Comparison of ENCODE assay signal across 17 cellular contexts in the genomic region with DNA sequence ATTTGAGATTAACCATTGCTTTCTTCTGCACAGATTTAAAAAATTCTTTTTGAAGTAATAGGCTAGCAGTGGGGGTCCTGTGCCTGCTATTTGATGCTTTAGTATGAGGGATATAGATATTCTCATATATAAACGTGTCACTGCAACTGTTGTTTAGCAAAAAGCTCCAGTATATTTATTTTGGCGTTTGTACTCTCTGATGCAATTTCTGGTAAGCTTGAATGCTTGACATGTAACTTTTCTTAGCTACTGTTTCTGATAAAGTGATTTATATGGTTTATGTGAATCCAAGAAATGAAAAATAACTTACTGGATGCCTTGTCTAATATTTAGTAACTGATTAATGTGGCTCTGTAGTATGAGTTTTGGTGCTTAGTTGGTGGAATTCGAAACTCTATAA.
DNase-seq lines count a peak whose midpoint lies in the region; ATAC-seq and TF ChIP-seq lines count a peak whose summit lies in the region.
"Had no signal": no experiment of that assay in that cellular context is flagged by ENCODE, and none has a peak within 500 bp of the region (broad histone marks: within the 10 kb centered on the region; RNA-seq: fewer than 3 reads in every experiment).

No MANE protein-coding gene starts in this region.

- no TSS peak for BruUV-seq in IMR-90 (replicated peaks; lab: Mats Ljungman, UMichigan)

- H3K14ac ChIP-seq in IMR-90 (replicated peaks; ENCODE audit: low read depth, low read length), result no peak overlapping the region

- H3K4me1 Mint-ChIP-seq in CD4-positive, alpha-beta T cell (ENCODE audit: low read depth), result no peaks in the 10 kb centered on the region

- no peak overlapping the region for H3K27ac Mint-ChIP-seq in CD4-positive, alpha-beta T cell
- H3K27ac Mint-ChIP-seq: CD8-positive, alpha-beta T cell; GM23338 had no signal

- H3K4ac ChIP-seq in IMR-90 (ENCODE audit: low read depth, low read length), result no peak overlapping the region

- H3K79me1 ChIP-seq in IMR-90 (ENCODE audit: low read depth in 1 of 2, low read length in 2 of 2), result no peaks in the 10 kb centered on the region

- H3K4me1 ChIP-seq in IMR-90 (ENCODE audit: control insufficient read depth, insufficient read depth, low read length) (no peaks in the 10 kb centered on the region), adipocyte (ENCODE audit: control insufficient read depth, insufficient read depth, low read length) (peaks cover 17% of the 10 kb centered on the region), osteoblast (ENCODE audit: insufficient read depth, low read length) (peaks cover 8% of the 10 kb centered on the region)
- H3K4me1 ChIP-seq: BE2C had no signal

- H3K9me3 Mint-ChIP-seq in CD4-positive, alpha-beta T cell, result no peaks in the 10 kb centered on the region
- H3K9me3 Mint-ChIP-seq: CD8-positive, alpha-beta T cell; GM23338 had no signal

- H3K9me1 ChIP-seq in IMR-90 (ENCODE audit: insufficient read depth, low read length), result no peaks in the 10 kb centered on the region

- H2BK5ac ChIP-seq in IMR-90 (ENCODE audit: low read depth, low read length, poor library complexity, severe bottlenecking), result no peak overlapping the region

- TF ChIP-seq CTCF in IMR-90 (conservative IDR thresholded peaks at IDR 0.05; ENCODE audit: low read depth, low read length) (no peak), osteoblast (IDR thresholded peaks at IDR 0.05; ENCODE audit: extremely low read depth, low read depth, low read length) (no peak)
- no peak for TF ChIP-seq CTCF in CD4-positive, alpha-beta T cell (IDR thresholded peaks at IDR 0.05)

- H3K4me3 ChIP-seq in IMR-90 (ENCODE audit: insufficient read depth, low read depth, low read length), result no peak overlapping the region
- no peak overlapping the region for H3K4me3 ChIP-seq in adipocyte (ENCODE audit: low read length)
- no peak overlapping the region for H3K4me3 ChIP-seq in osteoblast (ENCODE audit: insufficient read depth, low read length)
- H3K4me3 ChIP-seq: GM23338, K562 had no signal

- ATAC-seq in IMR-90 (ENCODE audit: low read depth) (no peak), GM18517 (IDR thresholded peaks at IDR 0.05; ENCODE audit: unreplicated experiment) (no peak)
- no peak for ATAC-seq in CD4-positive, alpha-beta T cell (ENCODE audit: poor library complexity)
- ATAC-seq: CD8-positive, alpha-beta T cell; GM23338; HCT116; K562 had no signal

- DNase-seq in IMR-90 (peak; percentile 14), adipocyte (ENCODE audit: low read depth) (peak; percentile 65), fibroblast of gingiva (ENCODE audit: low read depth) (peak; percentile 10), osteoblast (ENCODE audit: insufficient read length, low spot score, missing footprints) (peak; percentile 5)
- no peak for DNase-seq in activated CD8-positive, alpha-beta memory T cell treated with anti-CD3 and anti-CD28 coated beads, Interleukin-2, amount 50 U/mL, for 48 hours
- DNase-seq in CD4-positive, alpha-beta T cell, result no peak
- DNase-seq: BE2C; CD8-positive, alpha-beta T cell; DMS79; NCI-H1436 treated with DMSO at 0.1 percent for 48 hours; NCI-H2029 treated with DMSO at 0.1 percent for 48 hours; NCI-H510A; NCI-H82 had no signal

- H3K9me3 ChIP-seq in IMR-90 (ENCODE audit: control insufficient read depth, insufficient read depth, low read length) (no peaks in the 10 kb centered on the region), adipocyte (ENCODE audit: control insufficient read depth, low read length) (no peaks in the 10 kb centered on the region), osteoblast (ENCODE audit: low read depth, low read length) (no peaks in the 10 kb centered on the region)
- no peaks in the 10 kb centered on the region for H3K9me3 ChIP-seq in CD4-positive, alpha-beta T cell (ENCODE audit: control insufficient read depth, low read length)
- H3K9me3 ChIP-seq: BE2C had no signal

- H3K27me3 ChIP-seq in IMR-90 (ENCODE audit: control insufficient read depth, insufficient read depth, low read length) (no peaks in the 10 kb centered on the region), adipocyte (replicated peaks; ENCODE audit: control insufficient read depth, insufficient read depth, low read length) (no peaks in the 10 kb centered on the region), osteoblast (ENCODE audit: insufficient read depth, low read length) (no peaks in the 10 kb centered on the region)
- no peaks in the 10 kb centered on the region for H3K27me3 ChIP-seq in CD4-positive, alpha-beta T cell (ENCODE audit: control insufficient read depth, insufficient read depth, low read length)
- H3K27me3 ChIP-seq: BE2C had no signal

- dilution Hi-C loops in IMR-90 (cut with HindIII; ENCODE audit: low sequenced_read_pairs, unreplicated experiment), result no loop called here

- no peak overlapping the region for H4K8ac ChIP-seq in IMR-90 (ENCODE audit: low read depth in 2 of 2, low read length in 2 of 2)

- CTCF ChIA-PET in IMR-90 (lab: Yijun Ruan, JAX), result interaction anchor here (1.2 to 1.6 kb wide), 2 partner anchors 11 to 245 kb away, joined by 4 to 5 read pairs; no protein-coding TSS in a partner anchor
- CTCF ChIA-PET in CD4-positive, alpha-beta T cell (lab: Charles Lee), result no interaction called here

- H2BK120ac ChIP-seq in IMR-90 (ENCODE audit: low read depth, low read length), result no peak overlapping the region

- no peak overlapping the region for H4K91ac ChIP-seq in IMR-90 (ENCODE audit: insufficient read depth, low read depth, low read length)

- H3K36me3 Mint-ChIP-seq in CD4-positive, alpha-beta T cell (ENCODE audit: low read depth), result peaks cover 50% of the 10 kb centered on the region

- TF ChIP-seq RAD21 in IMR-90 (IDR thresholded peaks at IDR 0.05; ENCODE audit: low read length), result no peak

- no peak overlapping the region for H2AK9ac ChIP-seq in IMR-90 (replicated peaks; ENCODE audit: low read depth, low read length, poor library complexity)

- H2BK15ac ChIP-seq in IMR-90 (ENCODE audit: low read depth, low read length), result no peak overlapping the region

- no peak overlapping the region for H2AK5ac ChIP-seq in IMR-90 (ENCODE audit: low read depth, low read length)

- no peak overlapping the region for H4K5ac ChIP-seq in IMR-90 (ENCODE audit: low read depth, low read length)

- H3K4me3 Mint-ChIP-seq in CD4-positive, alpha-beta T cell, result no peak overlapping the region
- H3K4me3 Mint-ChIP-seq: CD8-positive, alpha-beta T cell; GM23338 had no signal

- H3K79me2 ChIP-seq in osteoblast (ENCODE audit: insufficient read depth, low read length), result no peaks in the 10 kb centered on the region

- POLR2A ChIA-PET in IMR-90 (lab: Charles Lee; ENCODE audit: unreplicated experiment), result no interaction called here
- POLR2A ChIA-PET in CD4-positive, alpha-beta T cell (lab: Charles Lee), result no interaction called here

- no peak overlapping the region for H2BK20ac ChIP-seq in IMR-90 (ENCODE audit: low read depth, low read length)

- no peak overlapping the region for H3K56ac ChIP-seq in IMR-90 (ENCODE audit: extremely low read depth, insufficient read depth, low read length)

- H3K27me3 Mint-ChIP-seq in CD4-positive, alpha-beta T cell, result no peaks in the 10 kb centered on the region

- H3K27ac ChIP-seq in IMR-90 (ENCODE audit: insufficient read depth, low read length), result no peak overlapping the region
- no peak overlapping the region for H3K27ac ChIP-seq in osteoblast (ENCODE audit: low read depth, low read length)
- no peak overlapping the region for H3K27ac ChIP-seq in CD4-positive, alpha-beta T cell (ENCODE audit: low read depth, low read length)

- H2AFZ ChIP-seq in IMR-90 (replicated peaks; ENCODE audit: low read length, poor library complexity), result no peak overlapping the region
- no peak overlapping the region for H2AFZ ChIP-seq in osteoblast (ENCODE audit: low read length)
- H2AFZ ChIP-seq: GM23338 had no signal

- intact Hi-C loops in IMR-90 (cut with micrococcal nuclease), result no loop called here
- intact Hi-C loops in CD4-positive, alpha-beta T cell (cut with DNase I, micrococcal nuclease), result no loop called here

- no CpG with 5 or more reads among the region's 3 CpGs for WGBS in IMR-90 (ENCODE audit: extremely low coverage in 2 of 2, insufficient read length in 1 of 2), 2 experiments

- H4K20me1 ChIP-seq in IMR-90 (ENCODE audit: insufficient read depth, low read length), result no peaks in the 10 kb centered on the region
- no peaks in the 10 kb centered on the region for H4K20me1 ChIP-seq in osteoblast (ENCODE audit: insufficient read depth, low read length)

- H3K9ac ChIP-seq in IMR-90 (ENCODE audit: low read depth, low read length) (no peak overlapping the region), adipocyte (ENCODE audit: low read length) (no peak overlapping the region)

- H3K23ac ChIP-seq in IMR-90 (ENCODE audit: low read depth, low read length), result no peak overlapping the region

- no peak overlapping the region for H3K4me2 ChIP-seq in IMR-90 (ENCODE audit: low read depth, low read length)
- H3K4me2 ChIP-seq in osteoblast (ENCODE audit: insufficient read depth, low read length), result no peak overlapping the region
- H3K4me2 ChIP-seq: GM23338 had no signal

- in situ Hi-C loops in IMR-90 (cut with MboI; ENCODE audit: low sequenced_read_pairs), result no loop called here

- H3K36me3 ChIP-seq in IMR-90 (ENCODE audit: control insufficient read depth, insufficient read depth, low read length) (peaks cover 4% of the 10 kb centered on the region; the same call in 1 of the 2 replicates), adipocyte (ENCODE audit: control insufficient read depth, insufficient read depth, low read length, severe bottlenecking) (peaks cover 19% of the 10 kb centered on the region), osteoblast (ENCODE audit: insufficient read depth, low read length) (peaks cover 4% of the 10 kb centered on the region)

- no peak for TF ChIP-seq POLR2A in IMR-90 (IDR thresholded peaks at IDR 0.05; ENCODE audit: low read depth, low read length)

- H3K18ac ChIP-seq in IMR-90 (ENCODE audit: low read depth, low read length), result no peak overlapping the region

TF ChIP-seq in IMR-90, 13 proteins besides CTCF, POLR2A, EP300 and RAD21:
- TF ChIP-seq, protein P1, sequence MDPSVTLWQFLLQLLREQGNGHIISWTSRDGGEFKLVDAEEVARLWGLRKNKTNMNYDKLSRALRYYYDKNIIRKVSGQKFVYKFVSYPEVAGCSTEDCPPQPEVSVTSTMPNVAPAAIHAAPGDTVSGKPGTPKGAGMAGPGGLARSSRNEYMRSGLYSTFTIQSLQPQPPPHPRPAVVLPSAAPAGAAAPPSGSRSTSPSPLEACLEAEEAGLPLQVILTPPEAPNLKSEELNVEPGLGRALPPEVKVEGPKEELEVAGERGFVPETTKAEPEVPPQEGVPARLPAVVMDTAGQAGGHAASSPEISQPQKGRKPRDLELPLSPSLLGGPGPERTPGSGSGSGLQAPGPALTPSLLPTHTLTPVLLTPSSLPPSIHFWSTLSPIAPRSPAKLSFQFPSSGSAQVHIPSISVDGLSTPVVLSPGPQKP (IDR thresholded peaks at IDR 0.05; ENCODE audit: borderline replicate concordance, low read depth, low read length), result no peak
- TF ChIP-seq CEBPB (IDR thresholded peaks at IDR 0.05; ENCODE audit: low read depth, low read length), result peak; percentile 17; the same call in 1 of the 2 replicates

Comparison
In these comparisons a context has a peak if more than half of its experiments do, and no peak if none do; other contexts are left out.
1. DNase-seq: peak in IMR-90 (single experiment), adipocyte (single experiment), fibroblast of gingiva (single experiment) and osteoblast (single experiment); none in activated CD8-positive, alpha-beta memory T cell treated with anti-CD3 and anti-CD28 coated beads, Interleukin-2, amount 50 U/mL, for 48 hours (single experiment) and CD4-positive, alpha-beta T cell (0 of 10).